15 cellular contexts compared by ENCODE assay signal in genomic region chr13:77079902-77080413, GRCh38.
"Had no signal": no experiment of that assay in that cellular context is flagged by ENCODE, and none has a peak within 500 bp of the region (broad histone marks: within the 10 kb centered on the region; RNA-seq: fewer than 3 reads in every experiment).

No MANE protein-coding gene starts in this region.

- H3K27me3 ChIP-seq: brain microvascular endothelial cell, heart left ventricle, tibial nerve had no signal

- H3K27ac ChIP-seq: brain microvascular endothelial cell, heart left ventricle had no signal

- H3K27ac Mint-ChIP-seq: activated CD4-positive, alpha-beta memory T cell treated with anti-CD3 and anti-CD28 coated beads for 36 hours; T-helper 2 cell treated with Interferon-gamma antibody and Interleukin-4, amounts not matched to agents 5 μg/mL and 100 μg/mL, for 36 hours had no signal

- ATAC-seq: activated CD4-positive, CD25-positive, alpha-beta regulatory T cell treated with anti-CD3 and anti-CD28 coated beads, Interleukin-2, amount 50 U/mL, for 24 hours; left lobe of liver had no signal

- H3K4me3 ChIP-seq: heart left ventricle, tibial nerve had no signal

- H3K4me3 Mint-ChIP-seq: activated CD4-positive, alpha-beta memory T cell treated with anti-CD3 and anti-CD28 coated beads for 36 hours; T-helper 2 cell treated with Interferon-gamma antibody and Interleukin-4, amounts not matched to agents 5 μg/mL and 100 μg/mL, for 36 hours had no signal

- DNase-seq: activated CD4-positive, alpha-beta memory T cell treated with anti-CD3 and anti-CD28 coated beads for 36 hours; activated naive CD4-positive, alpha-beta T cell; brain microvascular endothelial cell; cerebellar nuclear complex; heart left ventricle; islet precursor cell; mesendoderm; SHP77 treated with DMSO at 0.1 percent for 48 hours; stimulated activated CD4-positive, alpha-beta T cell treated with anti-CD3 and anti-CD28 coated beads, Interleukin-12 subunit alpha, Interleukin-12 subunit beta, amount 100 ng/mL, for 4 hours; stimulated activated CD4-positive, alpha-beta T cell treated with anti-CD3 and anti-CD28 coated beads, Interleukin-2, amount 100 ng/mL, for 48 hours; stimulated activated naive CD4-positive, alpha-beta T cell treated with Interleukin-2 at 50 U/mL for 16 hours had no signal

- H3K9me3 Mint-ChIP-seq: activated CD4-positive, alpha-beta memory T cell treated with anti-CD3 and anti-CD28 coated beads for 36 hours; T-helper 2 cell treated with Interferon-gamma antibody and Interleukin-4, amounts not matched to agents 5 μg/mL and 100 μg/mL, for 36 hours had no signal

- H3K4me1 ChIP-seq: tibial nerve had no signal

- H3K9me3 ChIP-seq: heart left ventricle, tibial nerve had no signal

- H3K27me3 Mint-ChIP-seq: activated CD4-positive, alpha-beta memory T cell treated with anti-CD3 and anti-CD28 coated beads for 36 hours had no signal
